In the genomic region with DNA sequence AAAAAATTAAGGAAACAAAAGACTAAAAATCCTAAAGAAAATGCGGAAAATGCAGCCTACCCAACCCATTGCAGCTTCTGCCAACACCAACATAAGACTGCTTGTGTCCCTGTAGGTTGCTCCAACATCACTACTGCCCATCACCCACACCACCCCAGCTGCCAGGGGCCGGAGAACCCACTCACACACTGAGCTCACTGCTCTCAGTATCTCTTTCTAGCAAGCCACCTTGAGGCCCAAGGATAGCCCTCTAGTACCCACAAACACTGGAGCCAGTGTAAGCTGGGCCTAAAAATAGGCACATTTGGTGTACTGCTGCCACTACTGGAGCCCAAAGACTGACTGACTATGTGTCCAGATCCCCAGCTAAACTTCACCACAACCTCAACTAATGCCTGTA, we compare ENCODE assay signal across 25 cellular contexts.
"Had no signal": no experiment of that assay in that cellular context is flagged by ENCODE, and none has a peak within 500 bp of the region (broad histone marks: within the 10 kb centered on the region; RNA-seq: fewer than 3 reads in every experiment).

No MANE protein-coding gene starts in this region.

- H3K27me3 Mint-ChIP-seq: activated CD4-positive, alpha-beta memory T cell treated with anti-CD3 and anti-CD28 coated beads, Interleukin-2, amount 10 ng/mL, durations not matched to agents 7 days and 5 days; activated naive CD8-positive, alpha-beta T cell treated with anti-CD3 and anti-CD28 coated beads, Interleukin-2, amount 10 ng/mL, durations not matched to agents 7 days and 5 days; activated T-helper 17 cell treated with anti-CD3 and anti-CD28 coated beads, Interleukin-2, amount 50 U/mL, for 72 hours; T-cell had no signal

- H3K27ac ChIP-seq: adrenal gland, PC-9, VCaP had no signal

- H2AFZ ChIP-seq: PC-9 had no signal

- H3K27me3 ChIP-seq: adrenal gland had no signal

- H3K4me2 ChIP-seq: PC-9 had no signal

- H3K9me3 ChIP-seq: adrenal gland had no signal

- H3K4me1 ChIP-seq: adrenal gland had no signal

- H3K36me3 ChIP-seq: adrenal gland had no signal

- H3K4me3 Mint-ChIP-seq: activated CD4-positive, alpha-beta memory T cell treated with anti-CD3 and anti-CD28 coated beads, Interleukin-2, amount 10 ng/mL, durations not matched to agents 7 days and 5 days; activated naive CD8-positive, alpha-beta T cell treated with anti-CD3 and anti-CD28 coated beads, Interleukin-2, amount 10 ng/mL, durations not matched to agents 7 days and 5 days; activated T-helper 17 cell treated with anti-CD3 and anti-CD28 coated beads, Interleukin-2, amount 50 U/mL, for 72 hours; T-cell had no signal

- H3K4me1 Mint-ChIP-seq: activated CD4-positive, alpha-beta memory T cell treated with anti-CD3 and anti-CD28 coated beads, Interleukin-2, amount 10 ng/mL, durations not matched to agents 7 days and 5 days; activated T-helper 17 cell treated with anti-CD3 and anti-CD28 coated beads, Interleukin-2, amount 50 U/mL, for 72 hours had no signal

- H3K27ac Mint-ChIP-seq: activated CD4-positive, alpha-beta memory T cell treated with anti-CD3 and anti-CD28 coated beads, Interleukin-2, amount 10 ng/mL, durations not matched to agents 7 days and 5 days; activated naive CD8-positive, alpha-beta T cell treated with anti-CD3 and anti-CD28 coated beads, Interleukin-2, amount 10 ng/mL, durations not matched to agents 7 days and 5 days; activated T-helper 17 cell treated with anti-CD3 and anti-CD28 coated beads, Interleukin-2, amount 50 U/mL, for 72 hours; T-cell had no signal

- H3K4me3 ChIP-seq: adrenal gland, PC-9 had no signal

- DNase-seq: activated CD4-positive, alpha-beta memory T cell treated with anti-CD3 and anti-CD28 coated beads, Interleukin-2, amount 10 ng/mL, durations not matched to agents 7 days and 5 days; activated CD4-positive, alpha-beta T cell treated with anti-CD3 and anti-CD28 coated beads, Interleukin-2, amount 50 U/mL, for 1 hour; activated CD4-positive, CD25-positive, alpha-beta regulatory T cell; activated naive CD4-positive, alpha-beta T cell treated with anti-CD3 and anti-CD28 coated beads, Interleukin-2, amount 50 U/mL, for 16 hours; activated naive CD8-positive, alpha-beta T cell treated with anti-CD3 and anti-CD28 coated beads, Interleukin-2, amount 10 ng/mL, durations not matched to agents 7 days and 5 days; activated T-cell treated with anti-CD3 and anti-CD28 coated beads for 4 hours; activated T-cell treated with anti-CD3 and anti-CD28 coated beads, Interleukin-2, amount 50 U/mL, for 48 hours; adrenal gland; anterior cingulate cortex; caudate nucleus; MM.1S; NCI-H1105; NCI-H1436; NCI-H1694 treated with DMSO at 0.1 percent for 48 hours; NCI-H2029 treated with DMSO at 0.1 percent for 48 hours; NCI-H345; NCI-H510A; NCI-H526 treated with DMSO at 0.1 percent for 48 hours; PC-9; SIG-M5; T-cell; T-helper 2 cell; T1000 had no signal

- H3K9me3 Mint-ChIP-seq: activated CD4-positive, alpha-beta memory T cell treated with anti-CD3 and anti-CD28 coated beads, Interleukin-2, amount 10 ng/mL, durations not matched to agents 7 days and 5 days; activated naive CD8-positive, alpha-beta T cell treated with anti-CD3 and anti-CD28 coated beads, Interleukin-2, amount 10 ng/mL, durations not matched to agents 7 days and 5 days; activated T-helper 17 cell treated with anti-CD3 and anti-CD28 coated beads, Interleukin-2, amount 50 U/mL, for 72 hours; T-cell had no signal
